Comparison of ENCODE assay signal across 1 cellular context in the genomic region with DNA sequence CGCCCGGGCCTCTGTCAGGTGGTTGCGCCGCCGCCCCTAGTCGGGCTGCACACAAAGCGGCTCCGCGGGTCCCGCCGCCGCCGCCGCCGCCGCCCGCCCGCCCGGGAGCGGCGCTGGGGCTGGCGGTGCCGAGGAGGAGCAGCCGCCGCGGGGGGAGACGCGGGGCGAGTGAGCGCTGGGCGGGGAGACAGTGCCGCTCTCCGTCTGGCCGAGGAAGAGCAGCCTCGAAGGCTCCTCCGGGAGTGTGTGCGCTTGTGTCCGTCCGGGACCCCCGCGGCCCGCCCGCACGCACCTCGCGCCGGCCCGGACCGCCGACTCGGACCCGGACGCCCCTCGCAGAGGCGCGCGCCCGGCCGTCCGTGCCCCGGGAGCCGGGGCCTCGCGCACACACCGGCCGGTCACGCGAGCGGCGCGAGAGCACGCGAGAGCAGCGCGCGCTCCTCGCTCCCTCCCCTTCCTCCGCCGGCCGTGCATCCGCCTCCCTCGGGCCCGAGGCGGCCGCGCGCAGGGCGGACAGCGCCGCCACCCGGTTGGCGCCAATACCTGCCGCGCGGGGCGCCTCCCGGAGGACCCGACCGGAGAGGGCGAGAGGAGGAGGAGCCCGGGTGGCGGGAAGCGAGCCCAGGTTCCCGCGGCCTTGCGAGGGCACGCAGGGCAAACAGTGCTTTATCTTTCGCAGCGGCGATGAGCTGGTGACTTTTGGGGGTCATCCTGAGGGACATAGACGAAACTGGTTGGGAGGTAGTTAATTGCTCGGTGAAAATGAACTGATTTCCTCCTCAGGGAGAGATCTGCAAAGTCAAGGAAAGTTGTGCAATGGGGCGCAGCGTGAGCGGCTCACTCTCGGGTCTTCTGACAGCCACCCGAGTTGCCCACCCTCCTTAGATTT.
TF ChIP-seq lines count a peak whose summit lies in the region.

A gene with protein sequence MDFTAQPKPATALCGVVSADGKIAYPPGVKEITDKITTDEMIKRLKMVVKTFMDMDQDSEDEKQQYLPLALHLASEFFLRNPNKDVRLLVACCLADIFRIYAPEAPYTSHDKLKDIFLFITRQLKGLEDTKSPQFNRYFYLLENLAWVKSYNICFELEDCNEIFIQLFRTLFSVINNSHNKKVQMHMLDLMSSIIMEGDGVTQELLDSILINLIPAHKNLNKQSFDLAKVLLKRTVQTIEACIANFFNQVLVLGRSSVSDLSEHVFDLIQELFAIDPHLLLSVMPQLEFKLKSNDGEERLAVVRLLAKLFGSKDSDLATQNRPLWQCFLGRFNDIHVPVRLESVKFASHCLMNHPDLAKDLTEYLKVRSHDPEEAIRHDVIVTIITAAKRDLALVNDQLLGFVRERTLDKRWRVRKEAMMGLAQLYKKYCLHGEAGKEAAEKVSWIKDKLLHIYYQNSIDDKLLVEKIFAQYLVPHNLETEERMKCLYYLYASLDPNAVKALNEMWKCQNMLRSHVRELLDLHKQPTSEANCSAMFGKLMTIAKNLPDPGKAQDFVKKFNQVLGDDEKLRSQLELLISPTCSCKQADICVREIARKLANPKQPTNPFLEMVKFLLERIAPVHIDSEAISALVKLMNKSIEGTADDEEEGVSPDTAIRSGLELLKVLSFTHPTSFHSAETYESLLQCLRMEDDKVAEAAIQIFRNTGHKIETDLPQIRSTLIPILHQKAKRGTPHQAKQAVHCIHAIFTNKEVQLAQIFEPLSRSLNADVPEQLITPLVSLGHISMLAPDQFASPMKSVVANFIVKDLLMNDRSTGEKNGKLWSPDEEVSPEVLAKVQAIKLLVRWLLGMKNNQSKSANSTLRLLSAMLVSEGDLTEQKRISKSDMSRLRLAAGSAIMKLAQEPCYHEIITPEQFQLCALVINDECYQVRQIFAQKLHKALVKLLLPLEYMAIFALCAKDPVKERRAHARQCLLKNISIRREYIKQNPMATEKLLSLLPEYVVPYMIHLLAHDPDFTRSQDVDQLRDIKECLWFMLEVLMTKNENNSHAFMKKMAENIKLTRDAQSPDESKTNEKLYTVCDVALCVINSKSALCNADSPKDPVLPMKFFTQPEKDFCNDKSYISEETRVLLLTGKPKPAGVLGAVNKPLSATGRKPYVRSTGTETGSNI (N-terminal part only) (minus strand): TSS at position 423 of the 889 bp plus-strand sequence. CDS start 1,334 bp downstream, outside the sequence.

TF ChIP-seq in HEK293, 187 proteins besides CTCF, POLR2A, EP300 and RAD21 (continued from another document and continues in another):
- TF ChIP-seq, protein P1, sequence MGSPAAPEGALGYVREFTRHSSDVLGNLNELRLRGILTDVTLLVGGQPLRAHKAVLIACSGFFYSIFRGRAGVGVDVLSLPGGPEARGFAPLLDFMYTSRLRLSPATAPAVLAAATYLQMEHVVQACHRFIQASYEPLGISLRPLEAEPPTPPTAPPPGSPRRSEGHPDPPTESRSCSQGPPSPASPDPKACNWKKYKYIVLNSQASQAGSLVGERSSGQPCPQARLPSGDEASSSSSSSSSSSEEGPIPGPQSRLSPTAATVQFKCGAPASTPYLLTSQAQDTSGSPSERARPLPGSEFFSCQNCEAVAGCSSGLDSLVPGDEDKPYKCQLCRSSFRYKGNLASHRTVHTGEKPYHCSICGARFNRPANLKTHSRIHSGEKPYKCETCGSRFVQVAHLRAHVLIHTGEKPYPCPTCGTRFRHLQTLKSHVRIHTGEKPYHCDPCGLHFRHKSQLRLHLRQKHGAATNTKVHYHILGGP (tag by site-specific recombination; IDR thresholded peaks at IDR 0.05), result no peak
- TF ChIP-seq KLF7 (tag by site-specific recombination; IDR thresholded peaks at IDR 0.05; ENCODE audit: borderline replicate concordance) (0 out of 2 replicates have a peak, but pooled peaks have one; percentile 18), ZSCAN23 (tag by site-specific recombination; IDR thresholded peaks at IDR 0.05) (no peak), ZNF560 (tag by site-specific recombination; IDR thresholded peaks at IDR 0.05; ENCODE audit: borderline replicate concordance) (no peak), ZBTB21 (tag by site-specific recombination; IDR thresholded peaks at IDR 0.05) (no peak), ZNF777 (tag by site-specific recombination; IDR thresholded peaks at IDR 0.05; ENCODE audit: borderline replicate concordance) (no peak), ZFP41 (tag by site-specific recombination; IDR thresholded peaks at IDR 0.05; ENCODE audit: borderline replicate concordance) (no peak), ZNF274 (IDR thresholded peaks at IDR 0.05; ENCODE audit: low read length) (no peak), ZNF274 (tag by site-specific recombination; IDR thresholded peaks at IDR 0.05; ENCODE audit: borderline replicate concordance) (no peak), ZNF391 (tag by site-specific recombination; IDR thresholded peaks at IDR 0.05; ENCODE audit: borderline replicate concordance, low read depth) (peak; percentile 69; the same call in 1 of the 2 replicates), GLIS1 (tag by site-specific recombination; IDR thresholded peaks at IDR 0.05) (peak; percentile 32; the same call in 1 of the 2 replicates), ZNF324 (tag by site-specific recombination; IDR thresholded peaks at IDR 0.05) (0 out of 2 replicates have a peak, but pooled peaks have one; percentile 42), ZNF830 (tag by site-specific recombination; IDR thresholded peaks at IDR 0.05; ENCODE audit: low read depth) (no peak), ZNF623 (tag by site-specific recombination; IDR thresholded peaks at IDR 0.05) (no peak), ZNF548 (tag by site-specific recombination; IDR thresholded peaks at IDR 0.05) (no peak), MEIS1 (CRISPR knock-in tag; IDR thresholded peaks at IDR 0.05; ENCODE audit: borderline replicate concordance) (no peak; the same call in 1 of the 2 replicates), ZSCAN30 (tag by site-specific recombination; IDR thresholded peaks at IDR 0.05) (peak; percentile 71), ZNF214 (tag by site-specific recombination; IDR thresholded peaks at IDR 0.05; ENCODE audit: borderline replicate concordance) (no peak), ZNF2 (tag by site-specific recombination; IDR thresholded peaks at IDR 0.05) (0 out of 2 replicates have a peak, but pooled peaks have one; percentile 51), ZNF768 (tag by site-specific recombination; IDR thresholded peaks at IDR 0.05) (no peak), ZNF416 (tag by site-specific recombination; IDR thresholded peaks at IDR 0.05) (no peak), OVOL3 (tag by site-specific recombination; IDR thresholded peaks at IDR 0.05) (no peak), ZNF174 (tag by site-specific recombination; IDR thresholded peaks at IDR 0.05) (no peak), SCRT2 (tag by site-specific recombination; IDR thresholded peaks at IDR 0.05) (no peak)
- TF ChIP-seq, protein P2, sequence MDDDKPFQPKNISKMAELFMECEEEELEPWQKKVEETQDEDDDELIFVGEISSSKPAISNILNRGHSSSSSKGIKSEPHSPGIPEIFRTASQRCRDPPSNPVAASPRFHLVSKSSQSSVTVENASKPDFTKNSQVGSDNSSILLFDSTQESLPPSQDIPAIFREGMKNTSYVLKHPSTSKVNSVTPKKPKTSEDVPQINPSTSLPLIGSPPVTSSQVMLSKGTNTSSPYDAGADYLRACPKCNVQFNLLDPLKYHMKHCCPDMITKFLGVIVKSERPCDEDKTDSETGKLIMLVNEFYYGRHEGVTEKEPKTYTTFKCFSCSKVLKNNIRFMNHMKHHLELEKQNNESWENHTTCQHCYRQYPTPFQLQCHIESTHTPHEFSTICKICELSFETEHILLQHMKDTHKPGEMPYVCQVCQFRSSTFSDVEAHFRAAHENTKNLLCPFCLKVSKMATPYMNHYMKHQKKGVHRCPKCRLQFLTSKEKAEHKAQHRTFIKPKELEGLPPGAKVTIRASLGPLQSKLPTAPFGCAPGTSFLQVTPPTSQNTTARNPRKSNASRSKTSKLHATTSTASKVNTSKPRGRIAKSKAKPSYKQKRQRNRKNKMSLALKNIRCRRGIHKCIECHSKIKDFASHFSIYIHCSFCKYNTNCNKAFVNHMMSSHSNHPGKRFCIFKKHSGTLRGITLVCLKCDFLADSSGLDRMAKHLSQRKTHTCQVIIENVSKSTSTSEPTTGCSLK (tag by site-specific recombination; IDR thresholded peaks at IDR 0.05), result no peak
- TF ChIP-seq, protein P3, sequence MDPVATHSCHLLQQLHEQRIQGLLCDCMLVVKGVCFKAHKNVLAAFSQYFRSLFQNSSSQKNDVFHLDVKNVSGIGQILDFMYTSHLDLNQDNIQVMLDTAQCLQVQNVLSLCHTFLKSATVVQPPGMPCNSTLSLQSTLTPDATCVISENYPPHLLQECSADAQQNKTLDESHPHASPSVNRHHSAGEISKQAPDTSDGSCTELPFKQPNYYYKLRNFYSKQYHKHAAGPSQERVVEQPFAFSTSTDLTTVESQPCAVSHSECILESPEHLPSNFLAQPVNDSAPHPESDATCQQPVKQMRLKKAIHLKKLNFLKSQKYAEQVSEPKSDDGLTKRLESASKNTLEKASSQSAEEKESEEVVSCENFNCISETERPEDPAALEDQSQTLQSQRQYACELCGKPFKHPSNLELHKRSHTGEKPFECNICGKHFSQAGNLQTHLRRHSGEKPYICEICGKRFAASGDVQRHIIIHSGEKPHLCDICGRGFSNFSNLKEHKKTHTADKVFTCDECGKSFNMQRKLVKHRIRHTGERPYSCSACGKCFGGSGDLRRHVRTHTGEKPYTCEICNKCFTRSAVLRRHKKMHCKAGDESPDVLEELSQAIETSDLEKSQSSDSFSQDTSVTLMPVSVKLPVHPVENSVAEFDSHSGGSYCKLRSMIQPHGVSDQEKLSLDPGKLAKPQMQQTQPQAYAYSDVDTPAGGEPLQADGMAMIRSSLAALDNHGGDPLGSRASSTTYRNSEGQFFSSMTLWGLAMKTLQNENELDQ (tag by site-specific recombination; IDR thresholded peaks at IDR 0.05; ENCODE audit: low read depth), result no peak
- TF ChIP-seq, protein P4, sequence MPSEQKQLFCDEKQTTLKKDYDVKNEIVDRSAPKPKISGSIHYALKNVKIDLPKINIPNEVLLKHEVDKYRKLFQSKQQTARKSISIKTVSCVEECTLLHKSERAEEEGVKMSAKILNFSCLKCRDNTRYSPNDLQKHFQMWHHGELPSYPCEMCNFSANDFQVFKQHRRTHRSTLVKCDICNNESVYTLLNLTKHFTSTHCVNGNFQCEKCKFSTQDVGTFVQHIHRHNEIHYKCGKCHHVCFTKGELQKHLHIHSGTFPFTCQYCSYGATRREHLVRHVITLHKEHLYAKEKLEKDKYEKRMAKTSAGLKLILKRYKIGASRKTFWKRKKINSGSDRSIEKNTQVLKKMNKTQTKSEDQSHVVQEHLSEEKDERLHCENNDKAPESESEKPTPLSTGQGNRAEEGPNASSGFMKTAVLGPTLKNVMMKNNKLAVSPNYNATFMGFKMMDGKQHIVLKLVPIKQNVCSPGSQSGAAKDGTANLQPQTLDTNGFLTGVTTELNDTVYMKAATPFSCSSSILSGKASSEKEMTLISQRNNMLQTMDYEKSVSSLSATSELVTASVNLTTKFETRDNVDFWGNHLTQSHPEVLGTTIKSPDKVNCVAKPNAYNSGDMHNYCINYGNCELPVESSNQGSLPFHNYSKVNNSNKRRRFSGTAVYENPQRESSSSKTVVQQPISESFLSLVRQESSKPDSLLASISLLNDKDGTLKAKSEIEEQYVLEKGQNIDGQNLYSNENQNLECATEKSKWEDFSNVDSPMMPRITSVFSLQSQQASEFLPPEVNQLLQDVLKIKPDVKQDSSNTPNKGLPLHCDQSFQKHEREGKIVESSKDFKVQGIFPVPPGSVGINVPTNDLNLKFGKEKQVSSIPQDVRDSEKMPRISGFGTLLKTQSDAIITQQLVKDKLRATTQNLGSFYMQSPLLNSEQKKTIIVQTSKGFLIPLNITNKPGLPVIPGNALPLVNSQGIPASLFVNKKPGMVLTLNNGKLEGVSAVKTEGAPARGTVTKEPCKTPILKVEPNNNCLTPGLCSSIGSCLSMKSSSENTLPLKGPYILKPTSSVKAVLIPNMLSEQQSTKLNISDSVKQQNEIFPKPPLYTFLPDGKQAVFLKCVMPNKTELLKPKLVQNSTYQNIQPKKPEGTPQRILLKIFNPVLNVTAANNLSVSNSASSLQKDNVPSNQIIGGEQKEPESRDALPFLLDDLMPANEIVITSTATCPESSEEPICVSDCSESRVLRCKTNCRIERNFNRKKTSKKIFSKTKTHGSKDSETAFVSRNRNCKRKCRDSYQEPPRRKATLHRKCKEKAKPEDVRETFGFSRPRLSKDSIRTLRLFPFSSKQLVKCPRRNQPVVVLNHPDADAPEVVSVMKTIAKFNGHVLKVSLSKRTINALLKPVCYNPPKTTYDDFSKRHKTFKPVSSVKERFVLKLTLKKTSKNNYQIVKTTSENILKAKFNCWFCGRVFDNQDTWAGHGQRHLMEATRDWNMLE (tag by site-specific recombination; conservative IDR thresholded peaks at IDR 0.05; ENCODE audit: low read depth), result peak; percentile 31; the same call in 1 of the 2 replicates
- TF ChIP-seq, protein P5, sequence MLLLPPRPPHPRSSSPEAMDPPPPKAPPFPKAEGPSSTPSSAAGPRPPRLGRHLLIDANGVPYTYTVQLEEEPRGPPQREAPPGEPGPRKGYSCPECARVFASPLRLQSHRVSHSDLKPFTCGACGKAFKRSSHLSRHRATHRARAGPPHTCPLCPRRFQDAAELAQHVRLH (tag by site-specific recombination; IDR thresholded peaks at IDR 0.05), result no peak
- TF ChIP-seq, protein P6, sequence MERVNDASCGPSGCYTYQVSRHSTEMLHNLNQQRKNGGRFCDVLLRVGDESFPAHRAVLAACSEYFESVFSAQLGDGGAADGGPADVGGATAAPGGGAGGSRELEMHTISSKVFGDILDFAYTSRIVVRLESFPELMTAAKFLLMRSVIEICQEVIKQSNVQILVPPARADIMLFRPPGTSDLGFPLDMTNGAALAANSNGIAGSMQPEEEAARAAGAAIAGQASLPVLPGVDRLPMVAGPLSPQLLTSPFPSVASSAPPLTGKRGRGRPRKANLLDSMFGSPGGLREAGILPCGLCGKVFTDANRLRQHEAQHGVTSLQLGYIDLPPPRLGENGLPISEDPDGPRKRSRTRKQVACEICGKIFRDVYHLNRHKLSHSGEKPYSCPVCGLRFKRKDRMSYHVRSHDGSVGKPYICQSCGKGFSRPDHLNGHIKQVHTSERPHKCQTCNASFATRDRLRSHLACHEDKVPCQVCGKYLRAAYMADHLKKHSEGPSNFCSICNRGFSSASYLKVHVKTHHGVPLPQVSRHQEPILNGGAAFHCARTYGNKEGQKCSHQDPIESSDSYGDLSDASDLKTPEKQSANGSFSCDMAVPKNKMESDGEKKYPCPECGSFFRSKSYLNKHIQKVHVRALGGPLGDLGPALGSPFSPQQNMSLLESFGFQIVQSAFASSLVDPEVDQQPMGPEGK (tag by site-specific recombination; IDR thresholded peaks at IDR 0.05), result peak; percentile 58; the same call in 1 of the 2 replicates
- TF ChIP-seq, protein P7, sequence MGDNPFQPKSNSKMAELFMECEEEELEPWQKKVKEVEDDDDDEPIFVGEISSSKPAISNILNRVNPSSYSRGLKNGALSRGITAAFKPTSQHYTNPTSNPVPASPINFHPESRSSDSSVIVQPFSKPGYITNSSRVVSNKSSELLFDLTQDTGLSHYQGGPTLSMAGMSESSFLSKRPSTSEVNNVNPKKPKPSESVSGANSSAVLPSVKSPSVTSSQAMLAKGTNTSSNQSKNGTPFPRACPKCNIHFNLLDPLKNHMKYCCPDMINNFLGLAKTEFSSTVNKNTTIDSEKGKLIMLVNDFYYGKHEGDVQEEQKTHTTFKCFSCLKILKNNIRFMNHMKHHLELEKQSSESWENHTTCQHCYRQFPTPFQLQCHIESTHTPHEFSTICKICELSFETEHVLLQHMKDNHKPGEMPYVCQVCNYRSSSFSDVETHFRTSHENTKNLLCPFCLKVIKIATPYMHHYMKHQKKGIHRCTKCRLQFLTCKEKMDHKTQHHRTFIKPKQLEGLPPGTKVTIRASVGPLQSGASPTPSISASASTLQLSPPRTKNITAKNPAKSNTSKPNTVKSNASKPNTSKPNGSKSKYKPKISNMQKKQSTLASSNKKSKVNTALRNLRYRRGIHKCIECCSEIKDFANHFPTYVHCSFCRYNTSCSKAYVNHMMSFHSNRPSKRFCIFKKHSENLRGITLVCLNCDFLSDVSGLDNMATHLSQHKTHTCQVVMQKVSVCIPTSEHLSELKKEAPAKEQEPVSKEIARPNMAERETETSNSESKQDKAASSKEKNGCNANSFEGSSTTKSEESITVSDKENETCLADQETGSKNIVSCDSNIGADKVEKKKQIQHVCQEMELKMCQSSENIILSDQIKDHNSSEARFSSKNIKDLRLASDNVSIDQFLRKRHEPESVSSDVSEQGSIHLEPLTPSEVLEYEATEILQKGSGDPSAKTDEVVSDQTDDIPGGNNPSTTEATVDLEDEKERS (tag by site-specific recombination; IDR thresholded peaks at IDR 0.05), result no peak
